ENCODE assay signal across 22 cellular contexts in genomic region chr5:116923344-116923743, GRCh38.
"Had no signal": no experiment of that assay in that cellular context is flagged by ENCODE, and none has a peak within 500 bp of the region (broad histone marks: within the 10 kb centered on the region; RNA-seq: fewer than 3 reads in every experiment).

No MANE protein-coding gene starts in this region.

- H3K36me3 Mint-ChIP-seq: activated naive CD4-positive, alpha-beta T cell treated with anti-CD3 and anti-CD28 coated beads, Interleukin-2, amount 50 U/mL, for 72 hours; naive thymus-derived CD4-positive, alpha-beta T cell; stimulated activated naive B cell treated with anti-CD40 and anti-IgM and Interleukin-4, amounts not matched to agents 10 μg/mL and 1 μg/mL and 100 μg/mL, for 72 hours had no signal

- DNase-seq: activated CD4-positive, alpha-beta T cell treated with anti-CD3 and anti-CD28 coated beads for 1 hour; activated CD4-positive, alpha-beta T cell treated with anti-CD3 and anti-CD28 coated beads, Interleukin-2, amount 50 U/mL, for 4 hours; activated gamma-delta T cell treated with Interleukin-2 at 50 U/mL for 16 hours; adrenal gland; effector CD8-positive, alpha-beta T cell; heart right ventricle; left cardiac atrium; mesenchymal stem cell; naive thymus-derived CD4-positive, alpha-beta T cell; spleen; stimulated activated naive B cell treated with anti-CD40 and anti-IgM and Interleukin-4, amounts not matched to agents 10 μg/mL and 1 μg/mL and 100 μg/mL, for 72 hours; upper lobe of right lung had no signal

- H3K4me3 Mint-ChIP-seq: activated T-helper 1 cell treated with anti-CD3 and anti-CD28 coated beads, Interleukin-12 subunit alpha, Interleukin-12 subunit beta, Interleukin-2, Interleukin-4 antibody, amounts not matched to agents 30 ng/mL and 10 ng/mL and 1 ng/mL, durations not matched to agents 14 hours and 24 hours and 36 hours; dendritic cell treated with granulocyte-macrophage colony-stimulating factor and Interleukin-4, amounts not matched to agents 40 ng/mL and 50 ng/mL, for 4 days; naive thymus-derived CD4-positive, alpha-beta T cell; stimulated activated naive B cell treated with anti-CD40 and anti-IgM and Interleukin-4, amounts not matched to agents 10 μg/mL and 1 μg/mL and 100 μg/mL, for 72 hours; T-helper 1 cell treated with Interleukin-12 subunit alpha and Interleukin-12 subunit beta and Interleukin-4 antibody, amounts not matched to agents 30 μg/mL and 1 μg/mL, for 36 hours had no signal

- H3K27me3 ChIP-seq: adrenal gland, esophagus muscularis mucosa, gastroesophageal sphincter, heart right ventricle, spleen, upper lobe of right lung had no signal

- H3K36me3 ChIP-seq: adrenal gland, esophagus muscularis mucosa, gastroesophageal sphincter, heart right ventricle, spleen, thoracic aorta, upper lobe of right lung had no signal

- H3K9me3 ChIP-seq: adrenal gland, esophagus muscularis mucosa, gastroesophageal sphincter, spleen, thoracic aorta, upper lobe of right lung had no signal

- H3K4me1 ChIP-seq: adrenal gland, esophagus muscularis mucosa, gastroesophageal sphincter, heart right ventricle, spleen, upper lobe of right lung had no signal

- H3K4me1 Mint-ChIP-seq: naive thymus-derived CD4-positive, alpha-beta T cell had no signal

- H3K9me3 Mint-ChIP-seq: activated naive CD4-positive, alpha-beta T cell treated with anti-CD3 and anti-CD28 coated beads, Interleukin-2, amount 50 U/mL, for 72 hours; activated T-helper 1 cell treated with anti-CD3 and anti-CD28 coated beads, Interleukin-12 subunit alpha, Interleukin-12 subunit beta, Interleukin-2, Interleukin-4 antibody, amounts not matched to agents 30 ng/mL and 10 ng/mL and 1 ng/mL, durations not matched to agents 14 hours and 24 hours and 36 hours; dendritic cell treated with granulocyte-macrophage colony-stimulating factor and Interleukin-4, amounts not matched to agents 40 ng/mL and 50 ng/mL, for 4 days; stimulated activated naive B cell treated with anti-CD40 and anti-IgM and Interleukin-4, amounts not matched to agents 10 μg/mL and 1 μg/mL and 100 μg/mL, for 72 hours; T-helper 1 cell treated with Interleukin-12 subunit alpha and Interleukin-12 subunit beta and Interleukin-4 antibody, amounts not matched to agents 30 μg/mL and 1 μg/mL, for 36 hours had no signal

- H3K4me3 ChIP-seq: adrenal gland, esophagus muscularis mucosa, gastroesophageal sphincter, heart right ventricle, spleen, thoracic aorta, upper lobe of right lung had no signal

- ATAC-seq: activated naive CD4-positive, alpha-beta T cell treated with anti-CD3 and anti-CD28 coated beads, Interleukin-2, amount 50 U/mL, for 72 hours; gastroesophageal sphincter; heart right ventricle; left cardiac atrium; naive thymus-derived CD4-positive, alpha-beta T cell; upper lobe of right lung had no signal

- H3K27me3 Mint-ChIP-seq: dendritic cell treated with granulocyte-macrophage colony-stimulating factor and Interleukin-4, amounts not matched to agents 40 ng/mL and 50 ng/mL, for 4 days; stimulated activated naive B cell treated with anti-CD40 and anti-IgM and Interleukin-4, amounts not matched to agents 10 μg/mL and 1 μg/mL and 100 μg/mL, for 72 hours had no signal

- FAIRE-seq: astrocyte, bronchial epithelial cell, endothelial cell of umbilical vein had no signal

- H3K27ac Mint-ChIP-seq: activated naive CD4-positive, alpha-beta T cell treated with anti-CD3 and anti-CD28 coated beads, Interleukin-2, amount 50 U/mL, for 72 hours; activated T-helper 1 cell treated with anti-CD3 and anti-CD28 coated beads, Interleukin-12 subunit alpha, Interleukin-12 subunit beta, Interleukin-2, Interleukin-4 antibody, amounts not matched to agents 30 ng/mL and 10 ng/mL and 1 ng/mL, durations not matched to agents 14 hours and 24 hours and 36 hours; dendritic cell treated with granulocyte-macrophage colony-stimulating factor and Interleukin-4, amounts not matched to agents 40 ng/mL and 50 ng/mL, for 4 days; naive thymus-derived CD4-positive, alpha-beta T cell; stimulated activated naive B cell treated with anti-CD40 and anti-IgM and Interleukin-4, amounts not matched to agents 10 μg/mL and 1 μg/mL and 100 μg/mL, for 72 hours; T-helper 1 cell treated with Interleukin-12 subunit alpha and Interleukin-12 subunit beta and Interleukin-4 antibody, amounts not matched to agents 30 μg/mL and 1 μg/mL, for 36 hours had no signal

- H3K27ac ChIP-seq: adrenal gland, esophagus muscularis mucosa, gastroesophageal sphincter, heart right ventricle, spleen, thoracic aorta, upper lobe of right lung had no signal
